ENCODE assay signal across 9 cellular contexts in the genomic region with DNA sequence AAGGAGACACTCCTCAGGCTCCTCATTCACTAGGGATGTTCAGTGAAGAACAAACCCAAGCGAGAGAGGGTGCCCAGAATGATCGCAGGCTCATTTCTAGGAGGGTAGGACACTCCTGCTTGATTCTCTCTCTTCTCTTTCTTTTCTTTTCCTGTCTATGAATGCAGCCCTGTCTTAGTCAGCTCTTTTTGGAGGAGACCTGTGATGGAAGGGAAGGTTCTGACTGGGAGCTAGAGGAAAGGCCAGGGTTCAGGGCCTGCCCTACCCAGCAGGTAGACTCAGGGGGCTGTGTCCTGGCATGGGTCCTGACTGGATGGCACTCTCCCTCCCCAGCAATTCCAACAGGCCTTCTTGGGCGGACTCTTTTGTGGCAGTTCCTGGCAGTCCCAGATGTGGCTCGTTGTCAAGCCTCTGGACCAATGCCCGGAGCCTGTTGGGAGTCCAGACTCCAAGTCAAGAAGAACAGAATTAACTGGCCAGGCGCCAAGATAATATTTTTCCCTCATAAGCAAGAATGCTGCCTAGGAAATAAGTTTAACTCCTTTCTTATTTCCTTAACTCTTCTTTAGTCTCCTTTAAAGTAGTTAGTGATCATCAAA.
A peak's percentile ranks its signal among the peaks of the same experiment; 100 is the strongest.
DNase-seq lines count a peak whose midpoint lies in the region; ATAC-seq and TF ChIP-seq lines count a peak whose summit lies in the region.
"Had no signal": no experiment of that assay in that cellular context is flagged by ENCODE, and none has a peak within 500 bp of the region (broad histone marks: within the 10 kb centered on the region; RNA-seq: fewer than 3 reads in every experiment).

No MANE protein-coding gene starts in this region.

- intact Hi-C loops in stomach (cut with DNase I; ENCODE audit: low total_unique reads) = no loop called here

- ATAC-seq in HG02571 (IDR thresholded peaks at IDR 0.05; ENCODE audit: unreplicated experiment) = no peak
- ATAC-seq: effector memory CD8-positive, alpha-beta T cell had no signal

- H3K4me1 ChIP-seq in stomach (peaks cover 0 to 40% (median 19%) of the 10 kb centered on the region in 4 donors), Karpas-422 (ENCODE audit: low read length) (no peaks in the 10 kb centered on the region)

- H3K4me2 ChIP-seq in Karpas-422 (ENCODE audit: low read depth, low read length, poor library complexity, severe bottlenecking) = no peak overlapping the region

- TF ChIP-seq POLR2A in stomach (IDR thresholded peaks at IDR 0.05) = no peak

- H4K20me1 ChIP-seq in Karpas-422 (ENCODE audit: insufficient read depth, low read depth, low read length) = no peaks in the 10 kb centered on the region

- no peak overlapping the region for H3K4me3 ChIP-seq in stomach
- H3K4me3 ChIP-seq in Karpas-422 (ENCODE audit: low read length) = no peak overlapping the region

- peak; percentile 77 for DNase-seq in NCI-H1092 treated with DMSO at 0.1 percent for 48 hours (lab: John Stamatoyannopoulos, UW)
- peak; percentile 17 for DNase-seq in brain pericyte (ENCODE audit: low read depth, low spot score)
- DNase-seq in hypothalamus (lab: John Stamatoyannopoulos, UW) = peak in 36 of 51 donors; percentile 0 to 47 (median 8)
- peak; percentile 86 for DNase-seq in stomach
- no peak for DNase-seq in Karpas-422
- DNase-seq in activated CD8-positive, alpha-beta memory T cell treated with anti-CD3 and anti-CD28 coated beads, Interleukin-2, amount 50 U/mL, for 48 hours = no peak
- no peak for DNase-seq in activated naive CD4-positive, alpha-beta T cell treated with anti-CD3 and anti-CD28 coated beads, Interleukin-2, amount 50 U/mL, for 16 hours
- DNase-seq: effector memory CD8-positive, alpha-beta T cell had no signal

- no peaks in the 10 kb centered on the region for H3K79me2 ChIP-seq in Karpas-422 (ENCODE audit: low read length)

- H3K27me3 ChIP-seq in stomach (no peaks in the 10 kb centered on the region), Karpas-422 (ENCODE audit: low read length) (no peaks in the 10 kb centered on the region)

- no peaks in the 10 kb centered on the region for H3K9me3 ChIP-seq in stomach
- H3K9me3 ChIP-seq in Karpas-422 (ENCODE audit: low read length) = no peaks in the 10 kb centered on the region

- H2AFZ ChIP-seq in Karpas-422 (ENCODE audit: low read length) = no peak overlapping the region

- no peak for TF ChIP-seq EP300 in stomach (IDR thresholded peaks at IDR 0.05)

- H3K27ac ChIP-seq in stomach (peak overlapping the region in 2 of 5 donors; percentile 39 to 55), Karpas-422 (ENCODE audit: low read length) (no peak overlapping the region)

- H3K36me3 ChIP-seq in stomach (no peaks in the 10 kb centered on the region), Karpas-422 (ENCODE audit: insufficient read depth, low read length) (no peaks in the 10 kb centered on the region)

- H3K9ac ChIP-seq in Karpas-422 (ENCODE audit: low read length) = no peak overlapping the region

- no peak for TF ChIP-seq CTCF in stomach (IDR thresholded peaks at IDR 0.05)

- H3K9me2 ChIP-seq in Karpas-422 (replicated peaks; ENCODE audit: insufficient read depth, low read length) = no peaks in the 10 kb centered on the region

- 29 to 47% (median 34%) methylated on average over 6 of the region's 6 CpGs for WGBS in stomach, 5 donors

Comparison
In these comparisons a context has a peak if more than half of its experiments do, and no peak if none do; other contexts are left out.
1. DNase-seq: peak in NCI-H1092 treated with DMSO at 0.1 percent for 48 hours (single experiment), brain pericyte (single experiment), hypothalamus (36 of 51) and stomach (single experiment); none in Karpas-422 (single experiment), activated CD8-positive, alpha-beta memory T cell treated with anti-CD3 and anti-CD28 coated beads, Interleukin-2, amount 50 U/mL, for 48 hours (single experiment) and activated naive CD4-positive, alpha-beta T cell treated with anti-CD3 and anti-CD28 coated beads, Interleukin-2, amount 50 U/mL, for 16 hours (single experiment).